8 cellular contexts compared by ENCODE assay signal in the genomic region with DNA sequence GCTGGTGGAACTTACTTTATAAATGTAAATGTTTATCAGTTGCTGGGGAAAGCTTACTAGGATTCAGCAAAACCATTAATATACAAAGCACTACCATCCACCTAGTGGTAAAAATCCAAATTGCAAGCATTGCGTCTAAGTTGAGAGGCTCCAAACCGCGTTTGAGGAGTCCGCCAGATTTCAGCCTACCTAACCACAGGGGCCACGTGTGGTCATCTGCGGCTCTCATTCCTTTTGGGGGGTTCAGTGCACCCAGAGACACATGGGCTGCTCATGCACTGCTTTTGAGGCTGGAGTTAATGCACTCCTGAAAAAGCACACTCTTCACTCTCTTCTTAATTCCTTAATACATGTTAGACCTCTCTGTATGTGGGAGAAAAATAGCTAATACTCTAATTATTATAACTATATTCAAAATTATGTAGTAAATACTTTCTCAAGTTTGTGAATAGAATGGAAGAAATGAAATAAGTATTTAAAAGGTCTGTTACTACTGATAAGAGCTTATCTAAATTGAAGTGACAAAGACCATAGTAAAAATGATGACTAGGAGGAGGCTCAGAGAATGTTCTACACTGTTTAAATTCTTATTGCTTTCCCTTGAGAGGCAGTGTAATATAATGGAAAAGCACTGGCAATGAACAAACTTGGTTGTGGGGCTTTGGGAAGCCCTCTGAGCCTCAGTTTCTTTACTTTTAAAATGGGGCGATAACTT. TPM values are rescaled to one million over a fixed set of nuclear protein-coding genes. Genes with fewer than 3 reads are reported as not detected.
DNase-seq lines count a peak whose midpoint lies in the region; ATAC-seq and TF ChIP-seq lines count a peak whose summit lies in the region.

No MANE protein-coding gene starts in this region.

- H3K27ac Mint-ChIP-seq in activated CD4-positive, alpha-beta memory T cell treated with anti-CD3 and anti-CD28 coated beads for 36 hours: no peak overlapping the region
- H3K27ac Mint-ChIP-seq in naive thymus-derived CD4-positive, alpha-beta T cell: peak overlapping the region in 5 of 9 donors; percentile 8 to 88 (median 57)

- intact Hi-C loops in activated CD4-positive, alpha-beta memory T cell treated with anti-CD3 and anti-CD28 coated beads for 36 hours (cut with micrococcal nuclease): loop anchor here (1.0 to 5.0 kb wide), 4 partner anchors 88 to 1261 kb away; a partner anchor contains a TSS
- intact Hi-C loops in naive thymus-derived CD4-positive, alpha-beta T cell (cut with micrococcal nuclease): loop anchor here (1.0 to 5.0 kb wide), 7 partner anchors 14 to 371 kb away; a partner anchor contains a TSS

- CTCF ChIA-PET in activated CD4-positive, alpha-beta memory T cell treated with anti-CD3 and anti-CD28 coated beads for 36 hours (lab: Charles Lee): interaction anchor here (0.6 to 3.8 kb wide), 36 partner anchors 8 to 1266 kb away, joined by 3 to 55 read pairs (median 4); a partner anchor contains a TSS
- CTCF ChIA-PET in naive thymus-derived CD4-positive, alpha-beta T cell (lab: Charles Lee): interaction anchor here (0.5 to 3.8 kb wide), 19 partner anchors 10 to 119 kb away, joined by 3 to 53 read pairs (median 4); no protein-coding TSS in a partner anchor

- H3K4me1 Mint-ChIP-seq in activated CD4-positive, alpha-beta memory T cell treated with anti-CD3 and anti-CD28 coated beads for 36 hours (ENCODE audit: low read depth): peaks cover 43% of the 10 kb centered on the region
- peaks cover 0 to 34% (median 13%) of the 10 kb centered on the region in 7 donors for H3K4me1 Mint-ChIP-seq in naive thymus-derived CD4-positive, alpha-beta T cell

- TF ChIP-seq CTCF in epithelial cell of proximal tubule (conservative IDR thresholded peaks at IDR 0.05; ENCODE audit: low read depth, low read length): peak; percentile 77

- DNase-seq in DMS53 (lab: John Stamatoyannopoulos, UW): peak; percentile 94
- peak; percentile 50 to 70 for DNase-seq in HAP-1 (ENCODE audit: low spot score in 2 of 2)
- DNase-seq in NCI-H510A (lab: John Stamatoyannopoulos, UW): peak; percentile 11
- DNase-seq in activated CD4-positive, alpha-beta memory T cell treated with anti-CD3 and anti-CD28 coated beads for 36 hours: peak; percentile 28
- DNase-seq in epithelial cell of proximal tubule (ENCODE audit: low read depth): peak; percentile 42
- DNase-seq in naive thymus-derived CD4-positive, alpha-beta T cell: peak in 7 of 9 donors; percentile 21 to 52 (median 42)

- in situ Hi-C loops in HAP-1 (cut with MboI; ENCODE audit: low sequenced_read_pairs): no loop called here

- H3K4me3 ChIP-seq in HAP-1 (no peak overlapping the region), epithelial cell of proximal tubule (ENCODE audit: low read depth, low read length) (no peak overlapping the region)
- no peak overlapping the region for H3K4me3 ChIP-seq in naive thymus-derived CD4-positive, alpha-beta T cell (ENCODE audit: low read length)

- H3K9me3 Mint-ChIP-seq in activated CD4-positive, alpha-beta memory T cell treated with anti-CD3 and anti-CD28 coated beads for 36 hours: no peaks in the 10 kb centered on the region
- H3K9me3 Mint-ChIP-seq in naive thymus-derived CD4-positive, alpha-beta T cell: no peaks in the 10 kb centered on the region

- H3K27ac ChIP-seq in naive thymus-derived CD4-positive, alpha-beta T cell (ENCODE audit: low read depth, low read length): no peak overlapping the region

- H3K27me3 ChIP-seq in HAP-1 (ENCODE audit: low read depth): no peaks in the 10 kb centered on the region
- H3K27me3 ChIP-seq in naive thymus-derived CD4-positive, alpha-beta T cell (ENCODE audit: control insufficient read depth in 2 of 2, insufficient read depth in 2 of 2, low read length in 2 of 2): no peaks in the 10 kb centered on the region

- no peaks in the 10 kb centered on the region for H3K36me3 ChIP-seq in HAP-1 (replicated peaks)
- no peaks in the 10 kb centered on the region for H3K36me3 ChIP-seq in naive thymus-derived CD4-positive, alpha-beta T cell (ENCODE audit: control insufficient read depth in 2 of 3, insufficient read depth in 3 of 3, low read length in 3 of 3)

- H3K27me3 Mint-ChIP-seq in activated CD4-positive, alpha-beta memory T cell treated with anti-CD3 and anti-CD28 coated beads for 36 hours: peaks cover 33% of the 10 kb centered on the region
- peaks cover 0 to 52% (median 4%) of the 10 kb centered on the region in 5 donors for H3K27me3 Mint-ChIP-seq in naive thymus-derived CD4-positive, alpha-beta T cell

- no peaks in the 10 kb centered on the region for H3K36me3 Mint-ChIP-seq in activated CD4-positive, alpha-beta memory T cell treated with anti-CD3 and anti-CD28 coated beads for 36 hours
- no peaks in the 10 kb centered on the region for H3K36me3 Mint-ChIP-seq in naive thymus-derived CD4-positive, alpha-beta T cell

- ATAC-seq in naive thymus-derived CD4-positive, alpha-beta T cell: peak; percentile 56
- ATAC-seq in GM21526 (IDR thresholded peaks at IDR 0.05; ENCODE audit: low FRiP score, unreplicated experiment) (no peak), HG03521 (IDR thresholded peaks at IDR 0.05; ENCODE audit: unreplicated experiment) (no peak)

- H3K4me3 Mint-ChIP-seq in activated CD4-positive, alpha-beta memory T cell treated with anti-CD3 and anti-CD28 coated beads for 36 hours: no peak overlapping the region
- H3K4me3 Mint-ChIP-seq in naive thymus-derived CD4-positive, alpha-beta T cell: peak overlapping the region in 7 of 10 donors; percentile 31 to 70 (median 54)

- H3K9me3 ChIP-seq in HAP-1: no peaks in the 10 kb centered on the region
- no peaks in the 10 kb centered on the region for H3K9me3 ChIP-seq in naive thymus-derived CD4-positive, alpha-beta T cell (ENCODE audit: control insufficient read depth in 2 of 3, low read length in 3 of 3)

- POLR2A ChIA-PET in activated CD4-positive, alpha-beta memory T cell treated with anti-CD3 and anti-CD28 coated beads for 36 hours (lab: Charles Lee): interaction anchor here (1.2 to 2.0 kb wide), 4 partner anchors 16 to 41 kb away, joined by 3 to 29 read pairs (median 8); a partner anchor contains a TSS
- POLR2A ChIA-PET in naive thymus-derived CD4-positive, alpha-beta T cell (lab: Charles Lee): interaction anchor here (0.6 to 3.1 kb wide), 5 partner anchors 11 to 86 kb away, joined by 3 to 13 read pairs (median 4); a partner anchor contains a TSS

- no peaks in the 10 kb centered on the region for H3K4me1 ChIP-seq in HAP-1
- H3K4me1 ChIP-seq in naive thymus-derived CD4-positive, alpha-beta T cell (ENCODE audit: control insufficient read depth in 2 of 2, insufficient read depth in 2 of 2, low read length in 2 of 2): peaks cover 0 to 8% of the 10 kb centered on the region in 2 donors

RNA-seq across cellular contexts. Expression of a gene that starts 41.4 kb away (rescaled TPM):
- total RNA-seq in activated CD4-positive, alpha-beta memory T cell treated with anti-CD3 and anti-CD28 coated beads for 36 hours: not detected
- not detected in 2 replicates for total RNA-seq in epithelial cell of proximal tubule
- total RNA-seq in naive thymus-derived CD4-positive, alpha-beta T cell: under 1 TPM in 1 of 5 experiments, not detected in 4; 0.64 TPM
- polyA plus RNA-seq in naive thymus-derived CD4-positive, alpha-beta T cell: not detected

RNA-seq across cellular contexts. Expression of a gene that starts 41.4 kb away (rescaled TPM):
- 1 to 10 TPM; 8.2 to 9.1 TPM for total RNA-seq in activated CD4-positive, alpha-beta memory T cell treated with anti-CD3 and anti-CD28 coated beads for 36 hours
- total RNA-seq in epithelial cell of proximal tubule: 16.9 TPM in 2 replicates
- 10 to 100 TPM; 16.0 to 27.0 (median 18.4) TPM for total RNA-seq in naive thymus-derived CD4-positive, alpha-beta T cell
- 10 to 100 TPM in 1 of 2 donors, 1 to 10 TPM in 1; 9.6 to 11.4 TPM for polyA plus RNA-seq in naive thymus-derived CD4-positive, alpha-beta T cell

Comparison
In these comparisons a context has a peak if more than half of its experiments do, and no peak if none do; other contexts are left out.
1. DNase-seq: peak in every context shown above with its lines; median percentile 94 in DMS53; 60 in HAP-1; 42 in epithelial cell of proximal tubule; 42 in naive thymus-derived CD4-positive, alpha-beta T cell; 28 in activated CD4-positive, alpha-beta memory T cell treated with anti-CD3 and anti-CD28 coated beads for 36 hours; 11 in NCI-H510A.